Comparison of ENCODE assay signal across 8 cellular contexts in the genomic region with DNA sequence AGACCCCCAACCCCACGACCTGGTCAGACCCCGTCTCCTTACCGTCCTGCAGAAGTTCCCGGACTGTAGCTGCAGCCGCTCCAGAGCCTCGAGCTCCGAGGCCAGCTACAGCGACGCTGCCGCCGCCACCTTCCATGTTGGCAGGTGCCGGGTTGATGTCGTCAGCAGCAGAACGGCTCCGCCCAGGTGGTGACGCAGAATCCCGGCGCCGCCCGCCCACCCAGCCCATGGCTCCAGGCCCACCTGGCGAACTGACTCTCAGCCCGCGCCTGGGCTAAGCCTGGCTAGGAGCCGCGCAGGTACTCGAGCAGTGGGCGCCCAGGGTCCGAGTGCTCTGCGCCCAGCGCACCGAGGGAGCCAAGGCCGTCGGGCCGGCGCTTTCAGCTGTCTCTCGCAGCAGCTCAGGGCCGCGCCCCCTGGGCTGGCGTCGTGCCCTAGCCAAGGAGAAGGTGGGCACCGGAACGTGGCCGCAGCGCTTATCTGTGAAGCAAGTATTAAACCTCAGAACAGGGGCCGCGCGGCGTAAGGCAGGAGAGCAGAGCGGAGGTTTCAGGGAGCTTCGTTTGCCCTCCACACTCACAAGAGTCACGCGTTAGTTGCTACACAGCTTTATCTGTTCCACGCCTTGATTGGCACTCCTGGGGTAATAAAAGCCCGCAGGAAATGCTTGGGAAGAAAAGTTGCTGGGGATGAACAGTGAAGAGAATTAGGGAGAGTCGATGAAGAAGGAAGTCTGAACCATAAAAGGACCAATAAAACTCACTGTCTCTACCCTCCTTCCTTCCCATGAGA. TPM values are rescaled to one million over a fixed set of nuclear protein-coding genes. Genes with fewer than 3 reads are reported as not detected.
DNase-seq lines count a peak whose midpoint lies in the region; ATAC-seq and FAIRE-seq lines count a peak whose summit lies in the region.

A gene (minus strand): TSS at position 160 of the 792 bp plus-strand sequence. CDS start 24 bp downstream, at position 136.
A gene with protein sequence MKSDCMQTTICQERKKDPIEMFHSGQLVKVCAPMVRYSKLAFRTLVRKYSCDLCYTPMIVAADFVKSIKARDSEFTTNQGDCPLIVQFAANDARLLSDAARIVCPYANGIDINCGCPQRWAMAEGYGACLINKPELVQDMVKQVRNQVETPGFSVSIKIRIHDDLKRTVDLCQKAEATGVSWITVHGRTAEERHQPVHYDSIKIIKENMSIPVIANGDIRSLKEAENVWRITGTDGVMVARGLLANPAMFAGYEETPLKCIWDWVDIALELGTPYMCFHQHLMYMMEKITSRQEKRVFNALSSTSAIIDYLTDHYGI (plus strand): TSS at position 211 of the 792 bp plus-strand sequence. CDS start 3,100 bp downstream, outside the sequence.

- H3K27me3 Mint-ChIP-seq in IgD-negative memory B cell = no peaks in the 10 kb centered on the region
- no peaks in the 10 kb centered on the region for H3K27me3 Mint-ChIP-seq in naive thymus-derived CD8-positive, alpha-beta T cell

- DNase-seq in DMS79 (lab: John Stamatoyannopoulos, UW) (peak; percentile 48), RCC 7860 (ENCODE audit: low spot score) (peak; percentile 63), fibroblast of gingiva (ENCODE audit: low read depth) (peak; percentile 72)
- DNase-seq in activated T-helper 1 cell treated with anti-CD3 and anti-CD28 coated beads, Interleukin-2, amount 50 U/mL, for 16 hours (ENCODE audit: low read depth in 1 of 2, low spot score in 1 of 2) = peak; percentile 63 to 70
- DNase-seq in naive thymus-derived CD8-positive, alpha-beta T cell = peak; percentile 79 to 90 (median 83)
- peak; percentile 77 to 91 (median 85) for DNase-seq in stimulated activated naive CD4-positive, alpha-beta T cell (lab: John Stamatoyannopoulos, UW)

- H3K4me1 Mint-ChIP-seq in IgD-negative memory B cell = peaks cover 37 to 42% (median 40%) of the 10 kb centered on the region in 3 donors
- peaks cover 40 to 62% (median 59%) of the 10 kb centered on the region in 4 donors for H3K4me1 Mint-ChIP-seq in naive thymus-derived CD8-positive, alpha-beta T cell

- H3K9me3 Mint-ChIP-seq in IgD-negative memory B cell = no peaks in the 10 kb centered on the region
- no peaks in the 10 kb centered on the region for H3K9me3 Mint-ChIP-seq in naive thymus-derived CD8-positive, alpha-beta T cell

- POLR2A ChIA-PET in naive thymus-derived CD8-positive, alpha-beta T cell (lab: Charles Lee) = interaction anchor here (0.6 to 3.2 kb wide), 11 partner anchors 13 to 441 kb away, joined by 3 to 21 read pairs (median 7); a partner anchor contains a TSS

- peaks cover 9% of the 10 kb centered on the region for H3K36me3 Mint-ChIP-seq in IgD-negative memory B cell
- H3K36me3 Mint-ChIP-seq in naive thymus-derived CD8-positive, alpha-beta T cell = peaks cover 0 to 10% (median 4%) of the 10 kb centered on the region in 3 donors

- FAIRE-seq in RCC 7860 (lab: Jason Lieb, UNC) = no peak

- peak within 1 kb of the TSS; percentile 51 to 93 (median 93) for H3K27ac Mint-ChIP-seq in IgD-negative memory B cell
- H3K27ac Mint-ChIP-seq in naive thymus-derived CD8-positive, alpha-beta T cell = peak within 1 kb of the TSS; percentile 92 to 98 (median 96)

- peak within 1 kb of the TSS; percentile 78 to 97 (median 92) for H3K4me3 Mint-ChIP-seq in IgD-negative memory B cell
- peak within 1 kb of the TSS; percentile 85 to 95 (median 90) for H3K4me3 Mint-ChIP-seq in naive thymus-derived CD8-positive, alpha-beta T cell

- peak; percentile 94 for ATAC-seq in GM21576 (IDR thresholded peaks at IDR 0.05; ENCODE audit: unreplicated experiment)
- peak; percentile 84 to 85 for ATAC-seq in naive thymus-derived CD8-positive, alpha-beta T cell

RNA-seq across cellular contexts. Expression of the first gene that starts in this region (rescaled TPM):
- 27.3 TPM for polyA plus RNA-seq in IgD-negative memory B cell
- 10 to 100 TPM; 62.1 to 64.6 TPM for total RNA-seq in naive thymus-derived CD8-positive, alpha-beta T cell
- polyA plus RNA-seq in naive thymus-derived CD8-positive, alpha-beta T cell = 10 to 100 TPM; 24.3 to 30.9 (median 29.6) TPM

RNA-seq across cellular contexts. Expression of the second gene that starts in this region (rescaled TPM):
- polyA plus RNA-seq in IgD-negative memory B cell = 5.9 TPM
- total RNA-seq in naive thymus-derived CD8-positive, alpha-beta T cell = 10 to 100 TPM; 14.1 to 17.6 TPM
- polyA plus RNA-seq in naive thymus-derived CD8-positive, alpha-beta T cell = 1 to 10 TPM; 5.6 to 9.5 (median 9.0) TPM

Comparison
In these comparisons a context has a peak if more than half of its experiments do, and no peak if none do; other contexts are left out.
1. Peak in every context shown above with its lines: DNase-seq and ATAC-seq.